In genomic region chrX:97494756-97495372, GRCh38 we compare ENCODE assay signal across 12 cellular contexts.
DNase-seq lines count a peak whose midpoint lies in the region; ATAC-seq and TF ChIP-seq lines count a peak whose summit lies in the region.
"Had no signal": no experiment of that assay in that cellular context is flagged by ENCODE, and none has a peak within 500 bp of the region (broad histone marks: within the 10 kb centered on the region; RNA-seq: fewer than 3 reads in every experiment).

No MANE protein-coding gene starts in this region.

- H3K9me3 ChIP-seq in ascending aorta, result no peaks in the 10 kb centered on the region
- H3K9me3 ChIP-seq: MG63 had no signal

- H3K4me1 ChIP-seq in ascending aorta, result no peaks in the 10 kb centered on the region

- no peaks in the 10 kb centered on the region for H3K36me3 ChIP-seq in ascending aorta
- H3K36me3 ChIP-seq: MG63 had no signal

- H3K27me3 ChIP-seq in ascending aorta, result no peaks in the 10 kb centered on the region
- H3K27me3 ChIP-seq: MG63 had no signal

- no peak overlapping the region for H3K27ac Mint-ChIP-seq in activated T-helper 17 cell treated with anti-CD3 and anti-CD28 coated beads, Interleukin-2, amount 50 U/mL, for 72 hours
- no peak overlapping the region for H3K27ac Mint-ChIP-seq in type B pancreatic cell

- H3K4me1 Mint-ChIP-seq in activated T-helper 17 cell treated with anti-CD3 and anti-CD28 coated beads, Interleukin-2, amount 50 U/mL, for 72 hours, result no peaks in the 10 kb centered on the region
- no peaks in the 10 kb centered on the region for H3K4me1 Mint-ChIP-seq in type B pancreatic cell (ENCODE audit: unreplicated experiment)
- H3K4me1 Mint-ChIP-seq: neural crest cell had no signal

- no peak overlapping the region for H3K27ac ChIP-seq in ascending aorta

- ATAC-seq in GM18858 (IDR thresholded peaks at IDR 0.05; ENCODE audit: unreplicated experiment) (peak; percentile 97), GM21367 (IDR thresholded peaks at IDR 0.05; ENCODE audit: unreplicated experiment) (peak; percentile 90), HG02981 (IDR thresholded peaks at IDR 0.05; ENCODE audit: unreplicated experiment) (peak; percentile 95)
- ATAC-seq in activated T-helper 17 cell treated with anti-CD3 and anti-CD28 coated beads, Interleukin-2, amount 50 U/mL, for 72 hours (replicated peaks), result peak; percentile 74
- ATAC-seq: esophagus mucosa had no signal

- no peak overlapping the region for H3K4me3 ChIP-seq in ascending aorta
- H3K4me3 ChIP-seq: MG63 had no signal

- TF ChIP-seq CTCF in ascending aorta (IDR thresholded peaks at IDR 0.05) (no peak), type B pancreatic cell (conservative IDR thresholded peaks at IDR 0.05) (no peak)

- intact Hi-C loops in ascending aorta (cut with DNase I), result no loop called here

- H3K27me3 Mint-ChIP-seq in activated T-helper 17 cell treated with anti-CD3 and anti-CD28 coated beads, Interleukin-2, amount 50 U/mL, for 72 hours, result no peaks in the 10 kb centered on the region
- H3K27me3 Mint-ChIP-seq in type B pancreatic cell, result no peaks in the 10 kb centered on the region

- DNase-seq in NCI-H2107 (lab: John Stamatoyannopoulos, UW), result no peak
- no peak for DNase-seq in ascending aorta (ENCODE audit: low spot score in 2 of 2)
- DNase-seq in type B pancreatic cell (ENCODE audit: extremely low spot score, unreplicated experiment), result no peak
- DNase-seq in NCI-H128 (lab: John Stamatoyannopoulos, UW; ENCODE audit: unreplicated experiment), result no peak
- DNase-seq: MG63; NK-92 treated with Interleukin-12 subunit alpha and Interleukin-12 subunit beta, amount 100 ng/mL, for 24 hours had no signal

- H3K36me3 Mint-ChIP-seq in activated T-helper 17 cell treated with anti-CD3 and anti-CD28 coated beads, Interleukin-2, amount 50 U/mL, for 72 hours (ENCODE audit: low read depth), result no peaks in the 10 kb centered on the region
- H3K36me3 Mint-ChIP-seq in type B pancreatic cell, result peaks cover 8% of the 10 kb centered on the region

- H3K4me3 Mint-ChIP-seq in activated T-helper 17 cell treated with anti-CD3 and anti-CD28 coated beads, Interleukin-2, amount 50 U/mL, for 72 hours, result no peak overlapping the region
- no peak overlapping the region for H3K4me3 Mint-ChIP-seq in type B pancreatic cell
- H3K4me3 Mint-ChIP-seq: neural crest cell had no signal

- H3K9me3 Mint-ChIP-seq in activated T-helper 17 cell treated with anti-CD3 and anti-CD28 coated beads, Interleukin-2, amount 50 U/mL, for 72 hours, result no peaks in the 10 kb centered on the region
- H3K9me3 Mint-ChIP-seq in type B pancreatic cell, result peaks cover 5% of the 10 kb centered on the region
